18 cellular contexts compared by ENCODE assay signal in the genomic region with DNA sequence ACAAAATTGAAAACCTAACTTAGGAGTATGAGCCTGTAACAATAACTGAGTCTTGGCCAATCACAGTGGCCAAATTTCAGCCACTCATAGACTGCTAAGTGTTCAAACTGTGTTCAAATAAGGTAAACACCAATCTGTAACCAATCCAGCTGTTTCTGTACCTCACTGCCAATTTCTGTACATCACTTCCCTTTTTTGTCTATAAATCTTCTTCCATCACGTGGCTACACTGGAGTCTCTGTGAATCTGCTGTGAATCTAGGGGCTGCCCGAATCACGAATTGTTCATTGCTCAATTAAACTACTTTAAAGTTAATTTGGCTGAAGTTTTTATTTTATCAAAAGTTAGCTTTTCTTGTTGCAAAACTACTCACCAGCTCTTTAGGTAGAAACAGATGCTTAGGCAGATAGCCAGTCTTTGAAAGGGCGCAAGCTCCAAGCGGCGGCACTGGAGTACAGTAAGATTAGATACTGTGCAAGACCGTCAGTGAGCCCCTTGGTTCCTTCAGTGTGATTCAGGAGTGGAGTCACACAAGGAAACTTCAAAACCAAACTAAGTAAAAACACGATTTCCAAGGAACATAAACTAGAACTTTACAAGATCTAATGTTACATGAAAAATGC. TPM values are rescaled to one million over a fixed set of nuclear protein-coding genes. Genes with fewer than 3 reads are reported as not detected.
"Had no signal": no experiment of that assay in that cellular context is flagged by ENCODE, and none has a peak within 500 bp of the region (broad histone marks: within the 10 kb centered on the region; RNA-seq: fewer than 3 reads in every experiment).

No MANE protein-coding gene starts in this region.

- H3K27me3 ChIP-seq: neutrophil, tibial artery, vagina had no signal

- H3K4me3 ChIP-seq: coronary artery, left ventricle myocardium inferior, tibial artery, vagina had no signal

- H3K36me3 ChIP-seq: left ventricle myocardium inferior, neutrophil, tibial artery, vagina had no signal

- FAIRE-seq: endothelial cell of umbilical vein, kidney had no signal

- H3K9me3 ChIP-seq: left ventricle myocardium inferior, neutrophil, tibial artery, vagina had no signal

- H3K4me1 ChIP-seq: tibial artery, vagina had no signal

- H3K27ac ChIP-seq: coronary artery, left ventricle myocardium inferior, neutrophil, tibial artery, vagina, VCaP had no signal

- DNase-seq: activated CD4-positive, alpha-beta memory T cell treated with anti-CD3 and anti-CD28 coated beads for 36 hours; activated CD4-positive, alpha-beta T cell treated with anti-CD3 and anti-CD28 coated beads for 36 hours; activated effector memory CD4-positive, alpha-beta T cell treated with anti-CD3 and anti-CD28 coated beads, Interleukin-2, amount 50 U/mL, for 16 hours; activated T-cell treated with anti-CD3 and anti-CD28 coated beads, Interleukin-2, amount 50 U/mL, for 24 hours; amniotic stem cell; hypothalamus; kidney; left ventricle myocardium inferior; natural killer cell; T-helper 1 cell; T1000; tibial artery had no signal

RNA-seq across cellular contexts. Expression of a gene that starts 43.2 kb away (rescaled TPM):
- total RNA-seq: activated CD4-positive, alpha-beta memory T cell treated with anti-CD3 and anti-CD28 coated beads for 36 hours; activated CD4-positive, alpha-beta T cell treated with anti-CD3 and anti-CD28 coated beads for 36 hours; activated naive CD4-positive, alpha-beta T cell treated with anti-CD3 and anti-CD28 coated beads, Interleukin-2, amount 50 U/mL, for 72 hours; natural killer cell had no signal
